ENCODE assay signal across 34 cellular contexts in the genomic region with DNA sequence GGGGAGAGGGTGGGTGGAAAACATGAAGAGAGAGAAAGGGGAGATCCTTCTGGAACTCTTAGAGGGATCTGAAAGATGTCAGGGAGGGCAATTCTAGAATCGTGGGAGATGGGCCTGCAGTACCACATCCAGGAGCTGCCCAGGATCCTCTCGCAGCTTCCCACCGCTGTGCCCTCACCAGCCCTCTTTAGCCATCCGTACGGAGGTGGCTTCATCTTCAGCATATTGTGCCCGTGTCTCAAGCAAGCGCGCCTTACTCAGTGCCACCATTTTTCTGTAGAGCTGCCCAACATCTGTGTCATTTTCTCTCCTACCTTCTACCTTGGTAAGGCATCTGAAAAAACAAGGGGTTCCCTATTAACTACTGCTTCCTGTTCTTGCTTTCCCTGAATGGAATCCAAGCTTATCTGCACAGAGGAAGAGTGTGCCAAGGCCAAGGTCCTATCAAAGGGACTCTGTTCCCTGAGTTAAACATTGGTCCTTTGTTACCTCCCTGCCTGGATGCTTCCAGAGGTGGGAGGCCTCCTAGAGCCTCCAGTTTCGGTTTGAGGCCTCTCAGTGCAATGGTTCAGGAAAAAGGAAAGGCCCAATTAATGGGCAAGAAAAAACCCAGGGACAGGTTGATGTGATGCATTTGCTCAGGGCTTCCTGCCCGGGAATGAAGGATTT. TPM values are rescaled to one million over a fixed set of nuclear protein-coding genes. Genes with fewer than 3 reads are reported as not detected.
DNase-seq lines count a peak whose midpoint lies in the region; ATAC-seq, FAIRE-seq and TF ChIP-seq lines count a peak whose summit lies in the region.
"Had no signal": no experiment of that assay in that cellular context is flagged by ENCODE, and none has a peak within 500 bp of the region (broad histone marks: within the 10 kb centered on the region; RNA-seq: fewer than 3 reads in every experiment).

No MANE protein-coding gene starts in this region.

- H3K4me1 ChIP-seq in hepatocyte (ENCODE audit: insufficient read depth) (peaks cover 24% of the 10 kb centered on the region), osteoblast (ENCODE audit: insufficient read depth, low read length) (peaks cover 13% of the 10 kb centered on the region)

- H3K27me3 ChIP-seq in hepatocyte (no peaks in the 10 kb centered on the region), osteoblast (ENCODE audit: insufficient read depth, low read length) (no peaks in the 10 kb centered on the region)
- H3K27me3 ChIP-seq: ovary, thyroid gland had no signal

- TF ChIP-seq CTCF in 22Rv1 (IDR thresholded peaks at IDR 0.05) (no peak), hepatocyte (IDR thresholded peaks at IDR 0.05; ENCODE audit: poor library complexity) (no peak), osteoblast (IDR thresholded peaks at IDR 0.05; ENCODE audit: extremely low read depth, low read depth, low read length) (no peak), D721Med (IDR thresholded peaks at IDR 0.05; ENCODE audit: insufficient read depth, missing control alignments) (no peak)

- H3K9me3 ChIP-seq in hepatocyte (ENCODE audit: low read depth) (no peaks in the 10 kb centered on the region), osteoblast (ENCODE audit: low read depth, low read length) (no peaks in the 10 kb centered on the region)
- H3K9me3 ChIP-seq: esophagus muscularis mucosa, left ventricle myocardium inferior, ovary, thyroid gland had no signal

- H3K4me3 ChIP-seq in hepatocyte (no peak overlapping the region), osteoblast (ENCODE audit: insufficient read depth, low read length) (no peak overlapping the region)
- H3K4me3 ChIP-seq: cardiac muscle cell, esophagus muscularis mucosa, left ventricle myocardium inferior, ovary, thyroid gland had no signal

- ATAC-seq in HG03442 (IDR thresholded peaks at IDR 0.05; ENCODE audit: unreplicated experiment): no peak
- ATAC-seq: activated CD8-positive, alpha-beta T cell treated with anti-CD3 and anti-CD28 coated beads for 36 hours; activated T-helper 17 cell treated with anti-CD3 and anti-CD28 coated beads, Interleukin-2, amount 50 U/mL, for 72 hours; CD8-positive, alpha-beta T cell; right cardiac atrium; stimulated activated naive B cell treated with anti-CD40 and anti-IgM and Interleukin-4, amounts not matched to agents 10 μg/mL and 1 μg/mL and 100 μg/mL, for 72 hours had no signal

- H3K79me2 ChIP-seq in hepatocyte (no peaks in the 10 kb centered on the region), osteoblast (ENCODE audit: insufficient read depth, low read length) (no peaks in the 10 kb centered on the region)

- H3K4me2 ChIP-seq in hepatocyte (no peak overlapping the region), osteoblast (ENCODE audit: insufficient read depth, low read length) (no peak overlapping the region)

- no peaks in the 10 kb centered on the region for H3K9me2 ChIP-seq in hepatocyte (replicated peaks; ENCODE audit: insufficient read depth)

- no peak for FAIRE-seq in D721Med (lab: Jason Lieb, UNC)
- FAIRE-seq: frontal cortex, H1, TTC549 had no signal

- H3K36me3 ChIP-seq in hepatocyte (replicated peaks; ENCODE audit: insufficient read depth, low read depth): no peaks in the 10 kb centered on the region
- no peaks in the 10 kb centered on the region for H3K36me3 ChIP-seq in osteoblast (ENCODE audit: insufficient read depth, low read length)
- H3K36me3 ChIP-seq: cardiac muscle cell, esophagus muscularis mucosa, left ventricle myocardium inferior, ovary, thyroid gland had no signal

- H4K20me1 ChIP-seq in hepatocyte (ENCODE audit: insufficient read depth, poor library complexity, severe bottlenecking): no peaks in the 10 kb centered on the region
- H4K20me1 ChIP-seq in osteoblast (ENCODE audit: insufficient read depth, low read length): no peaks in the 10 kb centered on the region

- WGBS in hepatocyte (ENCODE audit: low lambda C conversion rate, missing lambda C conversion rate): 95% methylated on average over 10 of the region's 10 CpGs

- H2AFZ ChIP-seq in hepatocyte: no peak overlapping the region
- peak overlapping the region; percentile 75 for H2AFZ ChIP-seq in osteoblast (ENCODE audit: low read length)

- H3K27ac ChIP-seq in 22Rv1 (peak overlapping the region; percentile 85), hepatocyte (peak overlapping the region; percentile 87), osteoblast (ENCODE audit: low read depth, low read length) (no peak overlapping the region)
- H3K27ac ChIP-seq: cardiac muscle cell, esophagus muscularis mucosa, left ventricle myocardium inferior, ovary, thyroid gland had no signal

- DNase-seq in RPMI7951 (ENCODE audit: low read depth) (peak; percentile 15), hepatocyte (ENCODE audit: low spot score) (no peak), osteoblast (ENCODE audit: insufficient read length, low spot score, missing footprints) (no peak), D721Med (ENCODE audit: insufficient read length, low spot score) (no peak), D341Med (ENCODE audit: low spot score) (no peak), SKM-1 treated with dmso at 0.1 percent for 144 hours (lab: John Stamatoyannopoulos, UW; ENCODE audit: unreplicated experiment) (no peak)
- DNase-seq: activated CD4-positive, CD25-positive, alpha-beta regulatory T cell treated with anti-CD3 and anti-CD28 coated beads, Interleukin-2, amount 50 U/mL, for 72 hours; activated CD8-positive, alpha-beta T cell treated with anti-CD3 and anti-CD28 coated beads for 36 hours; anterior cingulate cortex; CD8-positive, alpha-beta T cell; cortex of kidney; DMS79; GDM1; left ventricle myocardium inferior; NCI-H1092 treated with DMSO at 0.1 percent for 48 hours; NCI-H187 treated with DMSO at 0.1 percent for 48 hours; NCI-H2171 treated with DMSO at 0.1 percent for 48 hours; NCI-H526; nephron progenitor cell; ovary; right cardiac atrium; stimulated activated CD4-positive, alpha-beta T cell treated with anti-CD3 and anti-CD28 coated beads, Interleukin-4, amount 100 ng/mL, for 24 hours; stimulated activated naive B cell treated with anti-CD40 and anti-IgM and Interleukin-4, amounts not matched to agents 10 μg/mL and 1 μg/mL and 100 μg/mL, for 72 hours; thyroid gland had no signal

RNA-seq across cellular contexts. Expression of gene C1orf116, which starts 23.2 kb away (rescaled TPM):
- total RNA-seq in RPMI7951 (2014; rRNA removed; shearing (Covaris generic)): 0.10 and 0.12 TPM in 2 replicates
- total RNA-seq in hepatocyte: 16.7 and 18.3 TPM in 2 replicates
- 15.7 and 18.7 TPM in 2 replicates for polyA plus RNA-seq in hepatocyte
- total RNA-seq in osteoblast: not detected in 2 replicates
- total RNA-seq: activated T-helper 17 cell treated with anti-CD3 and anti-CD28 coated beads, Interleukin-2, amount 50 U/mL, for 72 hours; frontal cortex had no signal

RNA-seq across cellular contexts. Expression of gene FCAMR, which starts 39.1 kb away (rescaled TPM):
- total RNA-seq in RPMI7951 (2014; rRNA removed; shearing (Covaris generic)): not detected in 2 replicates
- total RNA-seq in hepatocyte (0.52 and 0.70 TPM in 2 replicates), osteoblast (not detected in 2 replicates)
- 0.52 TPM in 1 of 2 replicates, not detected in the other for polyA plus RNA-seq in hepatocyte
- total RNA-seq: A673; activated CD8-positive, alpha-beta T cell treated with anti-CD3 and anti-CD28 coated beads for 36 hours; activated T-helper 17 cell treated with anti-CD3 and anti-CD28 coated beads, Interleukin-2, amount 50 U/mL, for 72 hours; cardiac muscle cell; CD8-positive, alpha-beta T cell; esophagus muscularis mucosa; frontal cortex; H1; left ventricle myocardium inferior; ovary; right cardiac atrium; thyroid gland had no signal
- polyA plus RNA-seq: cardiac muscle cell, H1, IgD-negative memory B cell, ovary, right cardiac atrium had no signal

RNA-seq across cellular contexts. Expression of gene YOD1, which starts 41.7 kb away (rescaled TPM):
- 6.9 and 7.8 TPM in 2 replicates for total RNA-seq in RPMI7951 (2014; rRNA removed; shearing (Covaris generic))
- total RNA-seq in hepatocyte: 25.7 and 25.8 TPM in 2 replicates
- polyA plus RNA-seq in hepatocyte: 4.5 and 5.6 TPM in 2 replicates
- 8.0 and 8.3 TPM in 2 replicates for total RNA-seq in osteoblast

RNA-seq across cellular contexts. Expression of gene PFKFB2, which starts 43.8 kb away (rescaled TPM):
- 2.8 and 3.2 TPM in 2 replicates for total RNA-seq in RPMI7951 (2014; rRNA removed; shearing (Covaris generic))
- total RNA-seq in hepatocyte: 19.2 and 23.6 TPM in 2 replicates
- 9.5 and 10.0 TPM in 2 replicates for polyA plus RNA-seq in hepatocyte
- total RNA-seq in osteoblast: 14.5 and 17.7 TPM in 2 replicates

Comparison
In these comparisons a context has a peak if more than half of its experiments do, and no peak if none do; other contexts are left out.
1. RNA of gene C1orf116, which starts 23.2 kb away (total RNA-seq): 16.7 to 18.3 TPM in hepatocyte; 0.10 to 0.12 TPM in RPMI7951 and not detected in osteoblast; every median in the first group is over 10 times any median in the second.